1 cellular context compared by ENCODE assay signal in the genomic region with DNA sequence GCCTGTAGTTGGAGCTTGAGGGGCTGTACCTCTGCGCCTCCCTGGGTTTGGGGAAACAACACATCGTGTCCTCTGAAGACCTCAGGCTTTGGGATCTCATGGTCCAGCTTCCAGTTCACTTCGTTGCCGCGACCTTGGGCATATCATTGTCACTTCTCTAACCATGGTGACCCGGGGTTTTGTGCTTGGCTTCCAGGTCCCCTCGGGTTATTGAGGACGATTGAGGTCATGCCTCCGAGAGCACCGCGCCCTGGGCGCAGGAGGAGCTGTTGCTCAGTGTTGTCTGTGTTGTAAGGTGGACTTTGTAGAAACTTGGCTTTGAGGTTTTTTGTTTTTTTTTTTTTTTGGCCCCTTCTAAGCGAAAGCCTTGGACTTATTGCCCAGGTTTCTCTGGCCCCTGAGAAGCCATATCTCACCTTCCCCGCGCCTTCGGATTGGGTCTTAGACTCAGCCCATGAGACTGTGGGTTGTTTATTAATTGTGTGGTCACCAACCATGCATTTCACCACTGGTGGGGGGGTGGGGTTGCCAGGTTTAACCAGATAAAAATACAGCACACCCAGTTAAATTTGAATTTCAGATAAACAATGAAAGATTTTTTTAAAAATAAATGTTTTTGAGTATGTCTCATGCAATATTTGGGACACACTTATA.
TF ChIP-seq lines count a peak whose summit lies in the region.

No MANE protein-coding gene starts in this region.

TF ChIP-seq in HCT116, 20 proteins besides CTCF, POLR2A, EP300 and RAD21 (continued from another document):
- TF ChIP-seq, protein P1, sequence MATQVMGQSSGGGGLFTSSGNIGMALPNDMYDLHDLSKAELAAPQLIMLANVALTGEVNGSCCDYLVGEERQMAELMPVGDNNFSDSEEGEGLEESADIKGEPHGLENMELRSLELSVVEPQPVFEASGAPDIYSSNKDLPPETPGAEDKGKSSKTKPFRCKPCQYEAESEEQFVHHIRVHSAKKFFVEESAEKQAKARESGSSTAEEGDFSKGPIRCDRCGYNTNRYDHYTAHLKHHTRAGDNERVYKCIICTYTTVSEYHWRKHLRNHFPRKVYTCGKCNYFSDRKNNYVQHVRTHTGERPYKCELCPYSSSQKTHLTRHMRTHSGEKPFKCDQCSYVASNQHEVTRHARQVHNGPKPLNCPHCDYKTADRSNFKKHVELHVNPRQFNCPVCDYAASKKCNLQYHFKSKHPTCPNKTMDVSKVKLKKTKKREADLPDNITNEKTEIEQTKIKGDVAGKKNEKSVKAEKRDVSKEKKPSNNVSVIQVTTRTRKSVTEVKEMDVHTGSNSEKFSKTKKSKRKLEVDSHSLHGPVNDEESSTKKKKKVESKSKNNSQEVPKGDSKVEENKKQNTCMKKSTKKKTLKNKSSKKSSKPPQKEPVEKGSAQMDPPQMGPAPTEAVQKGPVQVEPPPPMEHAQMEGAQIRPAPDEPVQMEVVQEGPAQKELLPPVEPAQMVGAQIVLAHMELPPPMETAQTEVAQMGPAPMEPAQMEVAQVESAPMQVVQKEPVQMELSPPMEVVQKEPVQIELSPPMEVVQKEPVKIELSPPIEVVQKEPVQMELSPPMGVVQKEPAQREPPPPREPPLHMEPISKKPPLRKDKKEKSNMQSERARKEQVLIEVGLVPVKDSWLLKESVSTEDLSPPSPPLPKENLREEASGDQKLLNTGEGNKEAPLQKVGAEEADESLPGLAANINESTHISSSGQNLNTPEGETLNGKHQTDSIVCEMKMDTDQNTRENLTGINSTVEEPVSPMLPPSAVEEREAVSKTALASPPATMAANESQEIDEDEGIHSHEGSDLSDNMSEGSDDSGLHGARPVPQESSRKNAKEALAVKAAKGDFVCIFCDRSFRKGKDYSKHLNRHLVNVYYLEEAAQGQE (IDR thresholded peaks at IDR 0.05; ENCODE audit: low read depth) = no peak
- TF ChIP-seq, protein P2, sequence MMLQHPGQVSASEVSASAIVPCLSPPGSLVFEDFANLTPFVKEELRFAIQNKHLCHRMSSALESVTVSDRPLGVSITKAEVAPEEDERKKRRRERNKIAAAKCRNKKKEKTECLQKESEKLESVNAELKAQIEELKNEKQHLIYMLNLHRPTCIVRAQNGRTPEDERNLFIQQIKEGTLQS (IDR thresholded peaks at IDR 0.05) = no peak
- no peak for TF ChIP-seq CEBPB (IDR thresholded peaks at IDR 0.05; ENCODE audit: low read depth)
- TF ChIP-seq TCF7L2 (IDR thresholded peaks at IDR 0.05; ENCODE audit: borderline replicate concordance, extremely low read depth, insufficient read depth, insufficient read length) = no peak
- no peak for TF ChIP-seq ZFX (IDR thresholded peaks at IDR 0.05)
- TF ChIP-seq SIN3A (IDR thresholded peaks at IDR 0.05; ENCODE audit: low read depth) = no peak
